Comparison of ENCODE assay signal across 36 cellular contexts in the genomic region with DNA sequence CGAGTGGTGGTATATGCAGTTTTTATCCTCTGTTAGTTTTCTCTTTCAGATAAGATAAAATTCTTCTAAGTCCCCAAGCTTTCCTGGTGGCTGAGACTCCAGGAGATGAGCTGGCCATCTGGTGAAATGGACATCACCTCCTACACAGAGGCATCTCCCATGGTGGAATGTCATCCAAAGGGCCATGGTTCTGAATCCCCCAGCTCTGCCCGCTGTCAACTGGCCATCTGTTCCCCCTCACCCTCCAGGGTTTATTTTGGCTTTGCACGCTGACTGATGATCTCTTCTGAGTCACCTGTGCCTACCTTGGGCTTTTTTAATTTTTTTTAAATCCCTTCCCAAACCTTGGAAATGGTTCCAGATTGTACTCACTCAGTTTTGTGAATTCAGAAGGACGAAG. TPM values are rescaled to one million over a fixed set of nuclear protein-coding genes. Genes with fewer than 3 reads are reported as not detected.
"Had no signal": no experiment of that assay in that cellular context is flagged by ENCODE, and none has a peak within 500 bp of the region (broad histone marks: within the 10 kb centered on the region; RNA-seq: fewer than 3 reads in every experiment).

No MANE protein-coding gene starts in this region.

- H3K27ac Mint-ChIP-seq: activated CD4-positive, alpha-beta memory T cell treated with anti-CD3 and anti-CD28 coated beads for 36 hours; activated CD4-positive, alpha-beta T cell treated with anti-CD3 and anti-CD28 coated beads for 36 hours; activated CD4-positive, alpha-beta T cell treated with anti-CD3 and anti-CD28 coated beads, Interleukin-2, amount 10 ng/mL, durations not matched to agents 24 days and 14 days; activated CD8-positive, alpha-beta memory T cell treated with anti-CD3 and anti-CD28 coated beads, Interleukin-2, amount 10 ng/mL, durations not matched to agents 7 days and 5 days; activated CD8-positive, alpha-beta T cell treated with anti-CD3 and anti-CD28 coated beads, Interleukin-2, amount 10 ng/mL, durations not matched to agents 7 days and 5 days; activated naive CD4-positive, alpha-beta T cell treated with anti-CD3 and anti-CD28 coated beads for 36 hours; activated naive CD4-positive, alpha-beta T cell treated with anti-CD3 and anti-CD28 coated beads, Interleukin-2, amount 50 U/mL, for 24 hours; activated naive CD8-positive, alpha-beta T cell treated with anti-CD3 and anti-CD28 coated beads for 36 hours; activated naive CD8-positive, alpha-beta T cell treated with anti-CD3 and anti-CD28 coated beads, Interleukin-2, amount 50 U/mL, for 24 hours; activated T-helper 1 cell treated with anti-CD3 and anti-CD28 coated beads, Interleukin-12 subunit alpha, Interleukin-12 subunit beta, Interleukin-2, Interleukin-4 antibody, amounts not matched to agents 30 ng/mL and 10 ng/mL and 1 ng/mL, durations not matched to agents 14 hours and 24 hours and 36 hours; activated T-helper 2 cell treated with anti-CD3 and anti-CD28 coated beads, Interferon-gamma antibody, Interleukin-2, Interleukin-4, amounts not matched to agents 10 μg/mL and 5 μg/mL and 100 μg/mL, durations not matched to agents 14 hours and 24 hours and 36 hours; effector memory CD8-positive, alpha-beta T cell; T-helper 17 cell; T-helper 2 cell treated with Interferon-gamma antibody and Interleukin-4, amounts not matched to agents 5 μg/mL and 100 μg/mL, for 36 hours had no signal

- H2AFZ ChIP-seq: hepatocyte had no signal

- H3K4me3 ChIP-seq: adrenal gland, body of pancreas, esophagus muscularis mucosa, gastrocnemius medialis, heart left ventricle, hepatocyte had no signal

- H3K9me3 ChIP-seq: adrenal gland, body of pancreas, esophagus muscularis mucosa, gastrocnemius medialis, heart left ventricle had no signal

- H3K4me1 ChIP-seq: adrenal gland, body of pancreas, esophagus muscularis mucosa, foreskin keratinocyte, gastrocnemius medialis, heart left ventricle had no signal

- H3K4me3 Mint-ChIP-seq: activated CD4-positive, alpha-beta memory T cell treated with anti-CD3 and anti-CD28 coated beads for 36 hours; activated CD4-positive, alpha-beta T cell treated with anti-CD3 and anti-CD28 coated beads for 36 hours; activated CD4-positive, alpha-beta T cell treated with anti-CD3 and anti-CD28 coated beads, Interleukin-2, amount 10 ng/mL, durations not matched to agents 24 days and 14 days; activated CD8-positive, alpha-beta memory T cell treated with anti-CD3 and anti-CD28 coated beads, Interleukin-2, amount 10 ng/mL, durations not matched to agents 7 days and 5 days; activated CD8-positive, alpha-beta T cell treated with anti-CD3 and anti-CD28 coated beads, Interleukin-2, amount 10 ng/mL, durations not matched to agents 7 days and 5 days; activated naive CD4-positive, alpha-beta T cell treated with anti-CD3 and anti-CD28 coated beads for 36 hours; activated naive CD4-positive, alpha-beta T cell treated with anti-CD3 and anti-CD28 coated beads, Interleukin-2, amount 50 U/mL, for 24 hours; activated naive CD8-positive, alpha-beta T cell treated with anti-CD3 and anti-CD28 coated beads for 36 hours; activated naive CD8-positive, alpha-beta T cell treated with anti-CD3 and anti-CD28 coated beads, Interleukin-2, amount 50 U/mL, for 24 hours; activated T-helper 1 cell treated with anti-CD3 and anti-CD28 coated beads, Interleukin-12 subunit alpha, Interleukin-12 subunit beta, Interleukin-2, Interleukin-4 antibody, amounts not matched to agents 30 ng/mL and 10 ng/mL and 1 ng/mL, durations not matched to agents 14 hours and 24 hours and 36 hours; effector memory CD8-positive, alpha-beta T cell; T-helper 17 cell; T-helper 2 cell treated with Interferon-gamma antibody and Interleukin-4, amounts not matched to agents 5 μg/mL and 100 μg/mL, for 36 hours had no signal

- H3K27me3 ChIP-seq: adrenal gland, body of pancreas, esophagus muscularis mucosa, foreskin keratinocyte, gastrocnemius medialis had no signal

- H3K36me3 Mint-ChIP-seq: activated CD4-positive, alpha-beta memory T cell treated with anti-CD3 and anti-CD28 coated beads for 36 hours; activated CD8-positive, alpha-beta memory T cell treated with anti-CD3 and anti-CD28 coated beads, Interleukin-2, amount 10 ng/mL, durations not matched to agents 7 days and 5 days; activated naive CD4-positive, alpha-beta T cell treated with anti-CD3 and anti-CD28 coated beads, Interleukin-2, amount 50 U/mL, for 24 hours; activated naive CD8-positive, alpha-beta T cell treated with anti-CD3 and anti-CD28 coated beads for 36 hours had no signal

- H3K36me3 ChIP-seq: adrenal gland, esophagus muscularis mucosa, gastrocnemius medialis, heart left ventricle had no signal

- H3K9me3 Mint-ChIP-seq: activated CD4-positive, alpha-beta memory T cell treated with anti-CD3 and anti-CD28 coated beads for 36 hours; activated CD4-positive, alpha-beta T cell treated with anti-CD3 and anti-CD28 coated beads, Interleukin-2, amount 10 ng/mL, durations not matched to agents 24 days and 14 days; activated naive CD4-positive, alpha-beta T cell treated with anti-CD3 and anti-CD28 coated beads for 36 hours; activated naive CD4-positive, alpha-beta T cell treated with anti-CD3 and anti-CD28 coated beads, Interleukin-2, amount 50 U/mL, for 24 hours; activated naive CD8-positive, alpha-beta T cell treated with anti-CD3 and anti-CD28 coated beads for 36 hours; activated naive CD8-positive, alpha-beta T cell treated with anti-CD3 and anti-CD28 coated beads, Interleukin-2, amount 50 U/mL, for 24 hours; activated T-helper 1 cell treated with anti-CD3 and anti-CD28 coated beads, Interleukin-12 subunit alpha, Interleukin-12 subunit beta, Interleukin-2, Interleukin-4 antibody, amounts not matched to agents 30 ng/mL and 10 ng/mL and 1 ng/mL, durations not matched to agents 14 hours and 24 hours and 36 hours; activated T-helper 2 cell treated with anti-CD3 and anti-CD28 coated beads, Interferon-gamma antibody, Interleukin-2, Interleukin-4, amounts not matched to agents 10 μg/mL and 5 μg/mL and 100 μg/mL, durations not matched to agents 14 hours and 24 hours and 36 hours; effector memory CD8-positive, alpha-beta T cell; T-helper 2 cell treated with Interferon-gamma antibody and Interleukin-4, amounts not matched to agents 5 μg/mL and 100 μg/mL, for 36 hours had no signal

- DNase-seq: activated CD4-positive, alpha-beta memory T cell treated with anti-CD3 and anti-CD28 coated beads for 36 hours; activated CD4-positive, alpha-beta T cell treated with anti-CD3 and anti-CD28 coated beads for 36 hours; activated CD4-positive, alpha-beta T cell treated with anti-CD3 and anti-CD28 coated beads, Interleukin-2, amount 10 ng/mL, durations not matched to agents 24 days and 14 days; activated CD4-positive, CD25-positive, alpha-beta regulatory T cell; activated CD4-positive, CD25-positive, alpha-beta regulatory T cell treated with anti-CD3 and anti-CD28 coated beads, Interleukin-2, amount 50 U/mL, for 72 hours; activated CD8-positive, alpha-beta memory T cell treated with anti-CD3 and anti-CD28 coated beads, Interleukin-2, amount 10 ng/mL, durations not matched to agents 7 days and 5 days; activated CD8-positive, alpha-beta memory T cell treated with anti-CD3 and anti-CD28 coated beads, Interleukin-2, amount 50 U/mL, for 4 hours; activated CD8-positive, alpha-beta T cell treated with anti-CD3 and anti-CD28 coated beads, Interleukin-2, amount 10 ng/mL, durations not matched to agents 7 days and 5 days; activated effector memory CD4-positive, alpha-beta T cell treated with anti-CD3 and anti-CD28 coated beads, Interleukin-2, amount 50 U/mL, for 16 hours; activated naive CD4-positive, alpha-beta T cell treated with anti-CD3 and anti-CD28 coated beads for 36 hours; activated naive CD8-positive, alpha-beta T cell treated with anti-CD3 and anti-CD28 coated beads for 36 hours; activated naive CD8-positive, alpha-beta T cell treated with anti-CD3 and anti-CD28 coated beads, Interleukin-2, amount 50 U/mL, for 24 hours; activated T-cell treated with anti-CD3 and anti-CD28 coated beads, Interleukin-2, amount 50 U/mL, for 1 hour; activated T-cell treated with anti-CD3 and anti-CD28 coated beads, Interleukin-2, amount 50 U/mL, for 48 hours; adrenal gland; amygdala; aorta; body of pancreas; cortex of kidney; dermis blood vessel endothelial cell; effector CD4-positive, alpha-beta T cell; effector memory CD8-positive, alpha-beta T cell; erythroblast; foreskin keratinocyte; gastrocnemius medialis; glutamatergic neuron; heart left ventricle; T-helper 17 cell; T1000 had no signal

- H3K27ac ChIP-seq: adrenal gland, body of pancreas, esophagus muscularis mucosa, foreskin keratinocyte, gastrocnemius medialis, heart left ventricle, hepatocyte had no signal

- ATAC-seq: activated CD4-positive, alpha-beta T cell treated with anti-CD3 and anti-CD28 coated beads for 36 hours; activated CD8-positive, alpha-beta memory T cell treated with anti-CD3 and anti-CD28 coated beads, Interleukin-2, amount 10 ng/mL, durations not matched to agents 7 days and 5 days; activated CD8-positive, alpha-beta T cell treated with anti-CD3 and anti-CD28 coated beads, Interleukin-2, amount 10 ng/mL, durations not matched to agents 7 days and 5 days; activated naive CD8-positive, alpha-beta T cell treated with anti-CD3 and anti-CD28 coated beads, Interleukin-2, amount 50 U/mL, for 24 hours; body of pancreas; effector memory CD8-positive, alpha-beta T cell; foreskin keratinocyte; gastrocnemius medialis; heart left ventricle; T-helper 17 cell had no signal

- H3K4me1 Mint-ChIP-seq: activated CD4-positive, alpha-beta T cell treated with anti-CD3 and anti-CD28 coated beads for 36 hours; activated CD4-positive, alpha-beta T cell treated with anti-CD3 and anti-CD28 coated beads, Interleukin-2, amount 10 ng/mL, durations not matched to agents 24 days and 14 days; activated CD8-positive, alpha-beta memory T cell treated with anti-CD3 and anti-CD28 coated beads, Interleukin-2, amount 10 ng/mL, durations not matched to agents 7 days and 5 days; activated naive CD4-positive, alpha-beta T cell treated with anti-CD3 and anti-CD28 coated beads, Interleukin-2, amount 50 U/mL, for 24 hours; activated naive CD8-positive, alpha-beta T cell treated with anti-CD3 and anti-CD28 coated beads for 36 hours; activated naive CD8-positive, alpha-beta T cell treated with anti-CD3 and anti-CD28 coated beads, Interleukin-2, amount 50 U/mL, for 24 hours had no signal

- H3K4me2 ChIP-seq: hepatocyte had no signal

RNA-seq across cellular contexts. Expression of gene KIAA1549L, which starts 23.5 kb away (rescaled TPM):
- total RNA-seq: activated CD4-positive, alpha-beta memory T cell treated with anti-CD3 and anti-CD28 coated beads for 36 hours; activated CD4-positive, alpha-beta T cell treated with anti-CD3 and anti-CD28 coated beads for 36 hours; activated CD4-positive, alpha-beta T cell treated with anti-CD3 and anti-CD28 coated beads, Interleukin-2, amount 10 ng/mL, durations not matched to agents 24 days and 14 days; activated CD8-positive, alpha-beta memory T cell treated with anti-CD3 and anti-CD28 coated beads for 36 hours; activated CD8-positive, alpha-beta memory T cell treated with anti-CD3 and anti-CD28 coated beads, Interleukin-2, amount 10 ng/mL, durations not matched to agents 7 days and 5 days; activated CD8-positive, alpha-beta T cell treated with anti-CD3 and anti-CD28 coated beads, Interleukin-2, amount 10 ng/mL, durations not matched to agents 7 days and 5 days; activated naive CD4-positive, alpha-beta T cell treated with anti-CD3 and anti-CD28 coated beads for 36 hours; activated naive CD8-positive, alpha-beta T cell treated with anti-CD3 and anti-CD28 coated beads for 36 hours; activated T-helper 1 cell treated with anti-CD3 and anti-CD28 coated beads, Interleukin-12 subunit alpha, Interleukin-12 subunit beta, Interleukin-2, Interleukin-4 antibody, amounts not matched to agents 30 ng/mL and 10 ng/mL and 1 ng/mL, durations not matched to agents 14 hours and 24 hours and 36 hours; activated T-helper 2 cell treated with anti-CD3 and anti-CD28 coated beads, Interferon-gamma antibody, Interleukin-2, Interleukin-4, amounts not matched to agents 10 μg/mL and 5 μg/mL and 100 μg/mL, durations not matched to agents 14 hours and 24 hours and 36 hours; T-helper 17 cell had no signal
